Comparison of ENCODE assay signal across 8 cellular contexts in the genomic region with DNA sequence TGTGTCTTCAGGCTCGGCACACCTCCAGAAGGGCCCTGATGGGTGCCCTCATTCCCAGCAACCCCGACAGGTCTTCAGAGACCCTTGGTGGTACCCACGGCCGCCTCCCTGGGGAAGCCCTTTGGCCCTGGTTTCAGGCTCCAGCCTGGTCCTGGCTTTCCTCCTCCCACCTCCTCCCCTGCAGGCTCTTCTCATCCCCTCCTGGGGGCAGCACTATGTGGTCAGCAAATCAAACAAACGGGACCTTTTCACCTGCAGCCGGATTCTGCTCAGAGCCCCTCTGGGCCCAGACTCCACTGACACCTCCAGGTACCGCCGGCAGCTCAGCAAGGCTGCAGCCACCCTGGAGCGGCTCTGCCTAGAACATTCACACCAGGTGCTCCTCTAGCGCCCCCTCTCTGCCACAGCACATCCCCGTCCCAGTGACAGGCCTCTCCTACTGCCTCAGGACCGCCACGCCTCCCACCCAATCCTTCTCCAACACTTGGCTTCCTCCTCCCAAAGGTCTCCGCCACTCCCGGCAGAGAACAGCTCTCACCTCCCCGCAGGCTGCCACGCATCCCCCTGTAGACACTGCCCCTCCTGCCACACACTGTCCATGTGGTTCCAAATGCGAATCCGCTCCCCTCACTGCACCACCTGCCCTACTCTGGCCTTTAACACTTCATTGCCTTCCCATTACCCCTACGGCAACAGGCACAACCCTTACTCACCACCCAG.
DNase-seq lines count a peak whose midpoint lies in the region; ATAC-seq, FAIRE-seq and TF ChIP-seq lines count a peak whose summit lies in the region.

No MANE protein-coding gene starts in this region.

- H3K4me3 ChIP-seq in WI38 (ENCODE audit: low read depth, low read length) = no peak overlapping the region

- no peak for DNase-seq in D721Med (ENCODE audit: insufficient read length, low spot score)
- peak; percentile 76 for DNase-seq in HuH-7.5 (ENCODE audit: low spot score)
- DNase-seq in germinal center (ENCODE audit: low spot score) = peak; percentile 50
- DNase-seq in stimulated activated CD4-positive, alpha-beta T cell treated with anti-CD3 and anti-CD28 coated beads, Interleukin-2, amount 100 ng/mL, for 24 hours = peak; percentile 35 to 44
- DNase-seq in COR-L47 (lab: John Stamatoyannopoulos, UW) = no peak
- DNase-seq in GDM1 (lab: John Stamatoyannopoulos, UW) = no peak

- no peak for FAIRE-seq in D721Med (lab: Jason Lieb, UNC)

- no peak for ATAC-seq in HG02623 (IDR thresholded peaks at IDR 0.05; ENCODE audit: unreplicated experiment)

- TF ChIP-seq CTCF in D721Med (IDR thresholded peaks at IDR 0.05; ENCODE audit: insufficient read depth, missing control alignments) = peak; percentile 56
- peak; percentile 90 for TF ChIP-seq CTCF in WI38 (IDR thresholded peaks at IDR 0.05; ENCODE audit: low read depth, low read length)

Comparison
In these comparisons a context has a peak if more than half of its experiments do, and no peak if none do; other contexts are left out.
1. DNase-seq: peak in HuH-7.5 (single experiment), germinal center (single experiment) and stimulated activated CD4-positive, alpha-beta T cell treated with anti-CD3 and anti-CD28 coated beads, Interleukin-2, amount 100 ng/mL, for 24 hours (2 of 2); none in D721Med (single experiment), COR-L47 (single experiment) and GDM1 (single experiment).